8 cellular contexts compared by ENCODE assay signal in the genomic region with DNA sequence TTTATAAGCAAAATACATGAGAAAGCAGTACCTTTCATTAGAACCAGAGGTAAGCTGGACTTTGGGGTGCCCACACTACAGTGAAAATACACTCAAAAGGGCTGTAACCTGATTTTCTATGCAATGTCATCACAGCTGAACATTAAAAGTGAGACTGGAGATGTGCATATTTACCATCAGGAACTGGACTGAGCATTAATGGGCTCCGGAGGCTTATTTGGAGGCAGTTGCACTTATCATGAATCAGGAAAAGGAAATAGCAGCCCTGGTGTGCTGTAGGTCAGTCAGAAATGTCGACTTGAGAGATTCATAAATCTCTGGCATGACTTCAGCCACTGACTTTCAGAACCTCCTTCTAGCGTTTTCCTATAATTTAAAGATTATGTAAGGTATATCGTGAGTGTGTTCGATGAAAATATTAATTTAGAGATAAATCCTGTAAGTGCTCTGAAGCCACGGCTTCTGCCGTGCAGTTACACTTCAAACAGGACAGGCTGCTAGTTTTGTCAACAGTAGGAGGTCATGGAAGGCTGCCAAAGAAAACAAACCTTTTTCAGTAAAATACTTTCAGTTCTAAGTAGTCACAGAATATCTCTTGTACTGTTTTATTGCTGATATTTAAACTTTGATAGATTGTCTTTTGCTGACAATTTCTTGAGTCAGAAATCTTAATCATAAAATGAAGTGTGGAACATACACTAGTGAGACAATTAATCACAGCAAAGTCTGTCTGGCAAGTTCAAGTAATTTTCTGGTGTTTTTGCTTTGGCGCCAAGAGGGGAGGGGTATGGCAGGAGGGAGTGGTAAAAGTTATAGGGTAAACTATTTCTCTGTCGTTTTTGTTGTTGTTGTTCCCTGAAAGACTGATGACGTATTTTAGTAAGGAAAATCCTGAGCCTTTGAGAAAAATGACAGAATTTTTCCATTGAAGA.
A peak's percentile ranks its signal among the peaks of the same experiment; 100 is the strongest.
DNase-seq lines count a peak whose midpoint lies in the region; ATAC-seq and TF ChIP-seq lines count a peak whose summit lies in the region.

No MANE protein-coding gene starts in this region.

- no peaks in the 10 kb centered on the region for H3K9me3 ChIP-seq in RWPE2 (ENCODE audit: severe bottlenecking)

- no peaks in the 10 kb centered on the region for H3K27me3 ChIP-seq in RWPE2 (ENCODE audit: insufficient read depth, poor library complexity, severe bottlenecking)

- no peak for TF ChIP-seq CTCF in RWPE2 (IDR thresholded peaks at IDR 0.05; ENCODE audit: poor library complexity, severe bottlenecking)

- H3K4me3 ChIP-seq in RWPE2 (ENCODE audit: severe bottlenecking): peak overlapping the region; percentile 9

- no peaks in the 10 kb centered on the region for H3K36me3 ChIP-seq in RWPE2 (ENCODE audit: low read depth)

- ATAC-seq in RWPE2 (ENCODE audit: low read depth): peak; percentile 84
- ATAC-seq in GM21390 (IDR thresholded peaks at IDR 0.05; ENCODE audit: unreplicated experiment): no peak

- DNase-seq in HS-5 (ENCODE audit: low read depth): peak; percentile 14
- DNase-seq in RWPE2 (ENCODE audit: low spot score): no peak
- peak; percentile 86 for DNase-seq in glomerular endothelial cell (ENCODE audit: extremely low read depth, low read depth, low spot score)
- DNase-seq in smooth muscle cell of the brain vasculature (ENCODE audit: low read depth, low spot score): peak; percentile 82
- no peak for DNase-seq in stimulated activated CD4-positive, alpha-beta T cell treated with anti-CD3 and anti-CD28 coated beads, Interleukin-4, amount 100 ng/mL, for 24 hours
- no peak for DNase-seq in MV-4-11 (lab: John Stamatoyannopoulos, UW)
- no peak for DNase-seq in NCI-H526 (lab: John Stamatoyannopoulos, UW)

- H3K4me1 ChIP-seq in RWPE2 (ENCODE audit: insufficient read depth, poor library complexity, severe bottlenecking): peaks cover 11% of the 10 kb centered on the region

- peak overlapping the region; percentile 62 for H3K27ac ChIP-seq in RWPE2 (ENCODE audit: poor library complexity, severe bottlenecking)

Comparison
In these comparisons a context has a peak if more than half of its experiments do, and no peak if none do; other contexts are left out.
1. DNase-seq: peak in HS-5 (single experiment), glomerular endothelial cell (single experiment) and smooth muscle cell of the brain vasculature (single experiment); none in RWPE2 (single experiment), stimulated activated CD4-positive, alpha-beta T cell treated with anti-CD3 and anti-CD28 coated beads, Interleukin-4, amount 100 ng/mL, for 24 hours (single experiment), MV-4-11 (single experiment) and NCI-H526 (0 of 2).